In genomic region chr5:77893225-77893860, GRCh38 we compare ENCODE assay signal across 8 cellular contexts.
A peak's percentile ranks its signal among the peaks of the same experiment; 100 is the strongest.
DNase-seq lines count a peak whose midpoint lies in the region; ATAC-seq and TF ChIP-seq lines count a peak whose summit lies in the region.

No MANE protein-coding gene starts in this region.

- in situ Hi-C loops in ACHN (cut with HindIII; ENCODE audit: low pct_ligation_motif_present, low pct_unique_long_range_greater_than_20kb, low sequenced_read_pairs): no loop called here

- TF ChIP-seq POLR2A in GM18505 (IDR thresholded peaks at IDR 0.05; ENCODE audit: borderline replicate concordance, extremely low read depth, insufficient read depth, insufficient read length): no peak

- H3K27ac ChIP-seq in angular gyrus (ENCODE audit: low read depth, low read length): peak overlapping the region; percentile 2

- DNase-seq in ACHN (peak; percentile 85), HS-5 (ENCODE audit: low read depth) (peak; percentile 96), kidney tubule cell (ENCODE audit: low spot score) (peak; percentile 94), SHP77 (lab: John Stamatoyannopoulos, UW) (no peak)
- no peak for DNase-seq in activated CD8-positive, alpha-beta memory T cell treated with anti-CD3 and anti-CD28 coated beads for 24 hours

- no peak for ATAC-seq in HG03175 (IDR thresholded peaks at IDR 0.05; ENCODE audit: unreplicated experiment)
- no peak for ATAC-seq in GM18505 (IDR thresholded peaks at IDR 0.05; ENCODE audit: unreplicated experiment)

Comparison
In these comparisons a context has a peak if more than half of its experiments do, and no peak if none do; other contexts are left out.
1. DNase-seq: peak in ACHN (single experiment), HS-5 (single experiment) and kidney tubule cell (single experiment); none in activated CD8-positive, alpha-beta memory T cell treated with anti-CD3 and anti-CD28 coated beads for 24 hours (single experiment) and SHP77 (0 of 2).